16 cellular contexts compared by ENCODE assay signal in the genomic region with DNA sequence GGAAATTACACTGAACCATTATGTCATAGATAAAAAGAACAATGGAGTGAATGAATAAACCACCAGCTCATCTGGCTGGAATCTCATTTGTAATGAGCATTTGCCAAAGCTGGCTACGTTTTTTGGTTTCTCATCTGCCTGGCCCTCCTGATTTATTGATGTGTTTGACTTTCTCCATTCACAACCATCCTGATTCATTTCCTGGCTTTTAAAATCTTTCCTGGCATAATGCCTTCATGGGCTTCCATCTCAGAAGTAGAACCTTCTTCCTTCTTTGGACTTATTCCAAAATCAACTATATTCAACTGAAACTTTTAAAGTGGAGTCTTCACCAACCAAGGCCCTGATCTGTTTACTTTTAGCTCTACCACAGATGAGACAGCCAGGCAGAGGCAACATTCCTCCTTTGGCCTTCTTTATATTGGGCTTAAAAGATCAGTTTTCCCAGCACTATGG. TPM values are rescaled to one million over a fixed set of nuclear protein-coding genes. Genes with fewer than 3 reads are reported as not detected.
DNase-seq lines count a peak whose midpoint lies in the region; ATAC-seq, FAIRE-seq and TF ChIP-seq lines count a peak whose summit lies in the region.
"Had no signal": no experiment of that assay in that cellular context is flagged by ENCODE, and none has a peak within 500 bp of the region (broad histone marks: within the 10 kb centered on the region; RNA-seq: fewer than 3 reads in every experiment).

No MANE protein-coding gene starts in this region.

- no peaks in the 10 kb centered on the region for H3K36me3 Mint-ChIP-seq in CD4-positive, alpha-beta T cell (ENCODE audit: low read depth)
- H3K36me3 Mint-ChIP-seq: brain had no signal

- no peak overlapping the region for H3K27ac Mint-ChIP-seq in CD4-positive, alpha-beta T cell
- H3K27ac Mint-ChIP-seq: nephron progenitor cell had no signal

- intact Hi-C loops in CD4-positive, alpha-beta T cell (cut with DNase I, micrococcal nuclease), result no loop called here

- H3K4me1 Mint-ChIP-seq in CD4-positive, alpha-beta T cell (ENCODE audit: low read depth), result no peaks in the 10 kb centered on the region
- H3K4me1 Mint-ChIP-seq: nephron progenitor cell had no signal

- TF ChIP-seq EP300 in upper lobe of left lung (IDR thresholded peaks at IDR 0.05), result no peak

- H3K27ac ChIP-seq in RWPE1 (peak overlapping the region; percentile 90), upper lobe of left lung (no peak overlapping the region)
- no peak overlapping the region for H3K27ac ChIP-seq in CD4-positive, alpha-beta T cell (ENCODE audit: low read depth, low read length)
- H3K27ac ChIP-seq: 22Rv1, thoracic aorta had no signal

- POLR2A ChIA-PET in RWPE1 (lab: Yijun Ruan, JAX; ENCODE audit: low non-redundant PET), result no interaction called here
- POLR2A ChIA-PET in CD4-positive, alpha-beta T cell (lab: Charles Lee), result no interaction called here

- no peak for ATAC-seq in CD4-positive, alpha-beta T cell (ENCODE audit: poor library complexity)
- ATAC-seq in upper lobe of left lung (ENCODE audit: low FRiP score in 2 of 2), result no peak

- no peaks in the 10 kb centered on the region for H3K27me3 Mint-ChIP-seq in CD4-positive, alpha-beta T cell

- 48 to 52% methylated on average over 1 of the region's 1 CpG for WGBS in upper lobe of left lung, 2 donors

- no peak overlapping the region for H3K4me3 Mint-ChIP-seq in CD4-positive, alpha-beta T cell
- H3K4me3 Mint-ChIP-seq: brain, nephron progenitor cell had no signal

- DNase-seq in DMS53 (lab: John Stamatoyannopoulos, UW), result peak; percentile 15
- no peak for DNase-seq in DMS53 treated with DMSO at 0.1 percent for 48 hours (lab: John Stamatoyannopoulos, UW; ENCODE audit: unreplicated experiment)
- peak; percentile 91 for DNase-seq in RWPE1 (ENCODE audit: low spot score)
- peak; percentile 99 for DNase-seq in fibroblast of mammary gland (ENCODE audit: low read depth)
- DNase-seq in urothelium cell line (ENCODE audit: low spot score), result peak; percentile 84
- no peak for DNase-seq in putamen (ENCODE audit: low spot score)
- no peak for DNase-seq in CD4-positive, alpha-beta T cell
- no peak for DNase-seq in upper lobe of left lung
- DNase-seq: hippocampal formation, NCI-H1417, nephron progenitor cell, SIG-M5 had no signal

- no peaks in the 10 kb centered on the region for H3K9me3 Mint-ChIP-seq in CD4-positive, alpha-beta T cell

- FAIRE-seq in urothelium cell line (lab: Jason Lieb, UNC), result no peak

- H3K4me1 ChIP-seq in upper lobe of left lung, result no peaks in the 10 kb centered on the region

- no peaks in the 10 kb centered on the region for H3K9me3 ChIP-seq in CD4-positive, alpha-beta T cell (ENCODE audit: control insufficient read depth, low read length)
- H3K9me3 ChIP-seq in upper lobe of left lung, result no peaks in the 10 kb centered on the region
- H3K9me3 ChIP-seq: thoracic aorta had no signal

- H3K4me3 ChIP-seq in fibroblast of mammary gland (ENCODE audit: control insufficient read depth, low read depth, low read length) (no peak overlapping the region), upper lobe of left lung (no peak overlapping the region)
- H3K4me3 ChIP-seq: thoracic aorta had no signal

- no peak for TF ChIP-seq POLR2A in upper lobe of left lung (IDR thresholded peaks at IDR 0.05)

- CTCF ChIA-PET in RWPE1 (lab: Yijun Ruan, JAX), result interaction anchor here (0.6 kb wide), 2 partner anchors 36 to 363 kb away, joined by 3 read pairs; no protein-coding TSS in a partner anchor
- CTCF ChIA-PET in CD4-positive, alpha-beta T cell (lab: Charles Lee), result no interaction called here

- H3K36me3 ChIP-seq in upper lobe of left lung, result no peaks in the 10 kb centered on the region
- H3K36me3 ChIP-seq: thoracic aorta had no signal

- H3K27me3 ChIP-seq in CD4-positive, alpha-beta T cell (ENCODE audit: control insufficient read depth, insufficient read depth, low read length), result no peaks in the 10 kb centered on the region
- H3K27me3 ChIP-seq in upper lobe of left lung, result no peaks in the 10 kb centered on the region

- TF ChIP-seq CTCF in RWPE1 (conservative IDR thresholded peaks at IDR 0.05; ENCODE audit: low read depth) (no peak), fibroblast of mammary gland (conservative IDR thresholded peaks at IDR 0.05; ENCODE audit: control insufficient read depth, insufficient read depth, low read depth, low read length) (no peak), upper lobe of left lung (IDR thresholded peaks at IDR 0.05) (no peak)
- TF ChIP-seq CTCF in CD4-positive, alpha-beta T cell (IDR thresholded peaks at IDR 0.05), result no peak

RNA-seq across cellular contexts. Expression of gene ARSJ, which starts 36.0 kb away (rescaled TPM):
- not detected for total RNA-seq in CD4-positive, alpha-beta T cell
- total RNA-seq in upper lobe of left lung, result 10 to 100 TPM in 4 of 6 donors, 1 to 10 TPM in 2; 5.4 to 29.3 (median 14.8) TPM
- total RNA-seq: activated CD8-positive, alpha-beta memory T cell treated with anti-CD3 and anti-CD28 coated beads for 36 hours had no signal

Comparison
In these comparisons a context has a peak if more than half of its experiments do, and no peak if none do; other contexts are left out.
1. DNase-seq: peak in DMS53 (single experiment), RWPE1 (single experiment), fibroblast of mammary gland (single experiment) and urothelium cell line (single experiment); none in DMS53 treated with DMSO at 0.1 percent for 48 hours (single experiment), putamen (single experiment), CD4-positive, alpha-beta T cell (0 of 10) and upper lobe of left lung (0 of 2).
2. RNA of gene ARSJ, which starts 36.0 kb away (total RNA-seq): 5.4 to 29.3 TPM in upper lobe of left lung; not detected in CD4-positive, alpha-beta T cell; every median in the first group is over 4 times any median in the second.